ENCODE assay signal across 2 cellular contexts in the genomic region with DNA sequence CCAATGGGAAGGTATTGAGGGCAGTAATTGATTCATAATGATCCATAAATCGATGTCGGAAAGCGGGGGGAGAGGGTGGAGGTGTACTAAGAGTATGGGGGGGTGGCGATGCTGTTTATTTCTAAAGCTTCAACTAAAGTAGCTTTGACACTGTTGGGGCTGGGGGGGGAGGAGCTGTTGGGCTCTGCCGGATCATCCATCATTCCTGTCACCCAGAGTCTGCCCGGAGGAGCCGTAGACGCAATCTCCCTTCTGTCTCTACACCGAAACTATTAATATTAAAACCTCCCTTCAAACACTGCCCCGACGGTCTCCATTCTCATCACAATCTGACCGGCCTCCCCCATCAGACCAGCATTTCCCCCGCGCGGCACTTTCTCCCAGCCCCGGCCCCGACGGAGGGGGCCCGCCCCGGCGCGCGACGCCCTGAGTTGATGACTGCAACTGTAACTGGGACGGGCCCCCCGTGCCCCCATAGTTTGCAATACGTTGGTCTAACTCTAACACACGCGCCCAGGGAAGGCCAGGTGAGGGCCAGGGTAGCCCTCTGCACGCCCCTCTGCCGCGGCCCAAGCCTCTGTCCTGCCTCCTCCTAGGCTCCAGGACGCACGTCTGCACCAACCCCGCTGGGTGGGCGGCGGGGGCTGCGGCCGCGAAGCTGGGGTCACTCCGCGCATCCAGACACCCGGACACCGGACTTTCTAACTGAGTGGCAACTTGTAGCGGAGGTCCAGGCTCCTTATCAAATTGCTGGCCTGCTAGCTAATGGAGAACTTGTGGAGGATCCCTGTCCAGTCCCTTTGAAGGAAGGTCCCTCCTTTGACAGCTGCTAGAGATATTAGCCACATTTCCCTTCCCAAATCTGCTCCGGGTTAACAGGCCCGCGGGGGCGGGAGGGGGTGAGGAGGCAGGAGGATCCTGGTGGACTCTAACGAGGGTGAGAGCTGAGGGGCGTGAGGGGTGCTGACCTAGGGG.
TF ChIP-seq lines count a peak whose summit lies in the region.

No MANE protein-coding gene starts in this region.

TF ChIP-seq in H1, 55 proteins besides CTCF, POLR2A, EP300 and RAD21:
- TF ChIP-seq HDAC2 (IDR thresholded peaks at IDR 0.05; ENCODE audit: borderline replicate concordance in 1 of 2, low read depth in 2 of 2, low read length in 2 of 2) (no peak), EZH2 (IDR thresholded peaks at IDR 0.05; ENCODE audit: low read depth, low read length, severe bottlenecking) (peak; percentile 86), CTBP2 (IDR thresholded peaks at IDR 0.05; ENCODE audit: borderline replicate concordance, insufficient read depth, insufficient read length, low read length) (peak; percentile 60), CBX8 (IDR thresholded peaks at IDR 0.05; ENCODE audit: borderline replicate concordance, low read depth, low read length) (no peak), RNF2 (IDR thresholded peaks at IDR 0.05; ENCODE audit: borderline replicate concordance, low read depth, low read length, missing control alignments, poor library complexity, severe bottlenecking) (peak; percentile 38), MAFK (IDR thresholded peaks at IDR 0.05; ENCODE audit: low read depth, low read length) (no peak), SIN3A (conservative IDR thresholded peaks at IDR 0.05 in 1 of 2, IDR thresholded peaks at IDR 0.05 in 1 of 2; ENCODE audit: low read depth in 1 of 2, low read length in 2 of 2) (0 out of 4 replicates have a peak, but pooled peaks of 1 of the 2 experiments have one; percentile 37), JUN (IDR thresholded peaks at IDR 0.05; ENCODE audit: low read depth, low read length) (no peak), SUZ12 (IDR thresholded peaks at IDR 0.05; ENCODE audit: low read length) (peak; percentile 83), KDM1A (IDR thresholded peaks at IDR 0.05; ENCODE audit: borderline replicate concordance, low read length) (no peak), SIX5 (IDR thresholded peaks at IDR 0.05; ENCODE audit: low read depth, low read length) (no peak)

TF ChIP-seq in HepG2, 621 proteins besides CTCF, POLR2A, EP300 and RAD21:
- TF ChIP-seq, protein P1, sequence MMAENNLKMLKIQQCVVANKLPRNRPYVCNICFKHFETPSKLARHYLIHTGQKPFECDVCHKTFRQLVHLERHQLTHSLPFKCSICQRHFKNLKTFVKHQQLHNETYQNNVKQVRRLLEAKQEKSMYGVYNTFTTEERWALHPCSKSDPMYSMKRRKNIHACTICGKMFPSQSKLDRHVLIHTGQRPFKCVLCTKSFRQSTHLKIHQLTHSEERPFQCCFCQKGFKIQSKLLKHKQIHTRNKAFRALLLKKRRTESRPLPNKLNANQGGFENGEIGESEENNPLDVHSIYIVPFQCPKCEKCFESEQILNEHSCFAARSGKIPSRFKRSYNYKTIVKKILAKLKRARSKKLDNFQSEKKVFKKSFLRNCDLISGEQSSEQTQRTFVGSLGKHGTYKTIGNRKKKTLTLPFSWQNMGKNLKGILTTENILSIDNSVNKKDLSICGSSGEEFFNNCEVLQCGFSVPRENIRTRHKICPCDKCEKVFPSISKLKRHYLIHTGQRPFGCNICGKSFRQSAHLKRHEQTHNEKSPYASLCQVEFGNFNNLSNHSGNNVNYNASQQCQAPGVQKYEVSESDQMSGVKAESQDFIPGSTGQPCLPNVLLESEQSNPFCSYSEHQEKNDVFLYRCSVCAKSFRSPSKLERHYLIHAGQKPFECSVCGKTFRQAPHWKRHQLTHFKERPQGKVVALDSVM (CRISPR knock-in tag; IDR thresholded peaks at IDR 0.05), result no peak
- peak; percentile 67; the same call in 1 of the 2 replicates for TF ChIP-seq MEIS2 (CRISPR knock-in tag; IDR thresholded peaks at IDR 0.05)
- peak; percentile 86 for TF ChIP-seq HOXA5 (CRISPR knock-in tag; IDR thresholded peaks at IDR 0.05)
- TF ChIP-seq HOXD1 (CRISPR knock-in tag; IDR thresholded peaks at IDR 0.05), result peak; percentile 82; the same call in 1 of the 2 replicates
- TF ChIP-seq, protein P2, sequence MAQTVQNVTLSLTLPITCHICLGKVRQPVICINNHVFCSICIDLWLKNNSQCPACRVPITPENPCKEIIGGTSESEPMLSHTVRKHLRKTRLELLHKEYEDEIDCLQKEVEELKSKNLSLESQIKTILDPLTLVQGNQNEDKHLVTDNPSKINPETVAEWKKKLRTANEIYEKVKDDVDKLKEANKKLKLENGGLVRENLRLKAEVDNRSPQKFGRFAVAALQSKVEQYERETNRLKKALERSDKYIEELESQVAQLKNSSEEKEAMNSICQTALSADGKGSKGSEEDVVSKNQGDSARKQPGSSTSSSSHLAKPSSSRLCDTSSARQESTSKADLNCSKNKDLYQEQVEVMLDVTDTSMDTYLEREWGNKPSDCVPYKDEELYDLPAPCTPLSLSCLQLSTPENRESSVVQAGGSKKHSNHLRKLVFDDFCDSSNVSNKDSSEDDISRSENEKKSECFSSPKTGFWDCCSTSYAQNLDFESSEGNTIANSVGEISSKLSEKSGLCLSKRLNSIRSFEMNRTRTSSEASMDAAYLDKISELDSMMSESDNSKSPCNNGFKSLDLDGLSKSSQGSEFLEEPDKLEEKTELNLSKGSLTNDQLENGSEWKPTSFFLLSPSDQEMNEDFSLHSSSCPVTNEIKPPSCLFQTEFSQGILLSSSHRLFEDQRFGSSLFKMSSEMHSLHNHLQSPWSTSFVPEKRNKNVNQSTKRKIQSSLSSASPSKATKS (CRISPR knock-in tag; IDR thresholded peaks at IDR 0.05), result no peak
- no peak for TF ChIP-seq ZNF776 (CRISPR knock-in tag; IDR thresholded peaks at IDR 0.05)
- TF ChIP-seq ZNF605 (CRISPR knock-in tag; IDR thresholded peaks at IDR 0.05), result no peak
- TF ChIP-seq ZSCAN22 (CRISPR knock-in tag; IDR thresholded peaks at IDR 0.05), result peak; percentile 82; the same call in 1 of the 2 replicates
- TF ChIP-seq RELA (CRISPR knock-in tag; IDR thresholded peaks at IDR 0.05), result no peak
- no peak for TF ChIP-seq ZBTB3 (CRISPR knock-in tag; IDR thresholded peaks at IDR 0.05; ENCODE audit: borderline replicate concordance, low read depth)
- peak; percentile 83 for TF ChIP-seq AGO2 (optimal IDR thresholded peaks at IDR 0.05; ENCODE audit: low read depth, low read length)
- TF ChIP-seq, protein P3, sequence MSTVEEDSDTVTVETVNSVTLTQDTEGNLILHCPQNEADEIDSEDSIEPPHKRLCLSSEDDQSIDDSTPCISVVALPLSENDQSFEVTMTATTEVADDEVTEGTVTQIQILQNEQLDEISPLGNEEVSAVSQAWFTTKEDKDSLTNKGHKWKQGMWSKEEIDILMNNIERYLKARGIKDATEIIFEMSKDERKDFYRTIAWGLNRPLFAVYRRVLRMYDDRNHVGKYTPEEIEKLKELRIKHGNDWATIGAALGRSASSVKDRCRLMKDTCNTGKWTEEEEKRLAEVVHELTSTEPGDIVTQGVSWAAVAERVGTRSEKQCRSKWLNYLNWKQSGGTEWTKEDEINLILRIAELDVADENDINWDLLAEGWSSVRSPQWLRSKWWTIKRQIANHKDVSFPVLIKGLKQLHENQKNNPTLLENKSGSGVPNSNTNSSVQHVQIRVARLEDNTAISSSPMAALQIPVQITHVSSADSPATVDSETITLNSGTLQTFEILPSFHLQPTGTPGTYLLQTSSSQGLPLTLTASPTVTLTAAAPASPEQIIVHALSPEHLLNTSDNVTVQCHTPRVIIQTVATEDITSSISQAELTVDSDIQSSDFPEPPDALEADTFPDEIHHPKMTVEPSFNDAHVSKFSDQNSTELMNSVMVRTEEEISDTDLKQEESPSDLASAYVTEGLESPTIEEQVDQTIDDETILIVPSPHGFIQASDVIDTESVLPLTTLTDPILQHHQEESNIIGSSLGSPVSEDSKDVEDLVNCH (CRISPR knock-in tag; IDR thresholded peaks at IDR 0.05), result no peak
- no peak for TF ChIP-seq SPEN (CRISPR knock-in tag; IDR thresholded peaks at IDR 0.05; ENCODE audit: low read depth)
- no peak for TF ChIP-seq POLR2G (IDR thresholded peaks at IDR 0.05; ENCODE audit: low read depth, low read length)
TF ChIP-seq in HepG2: peak in this region for 5.
